1 cellular context compared by ENCODE assay signal in genomic region chr7:25125137-25125946, GRCh38.
TF ChIP-seq lines count a peak whose summit lies in the region.

CYCS (minus strand) TSS chr7:25125260; CDS start chr7:25124119, 1,141 bp downstream.

TF ChIP-seq in HepG2, 621 proteins besides CTCF, POLR2A, EP300 and RAD21 (continued from another document and continues in another):
- TF ChIP-seq ZNF142 (CRISPR knock-in tag; IDR thresholded peaks at IDR 0.05), result no peak
- peak; percentile 60 for TF ChIP-seq TFE3 (CRISPR knock-in tag; IDR thresholded peaks at IDR 0.05)
- no peak for TF ChIP-seq TRIM22 (IDR thresholded peaks at IDR 0.05)
- peak; percentile 94 for TF ChIP-seq TAF1 (CRISPR knock-in tag; IDR thresholded peaks at IDR 0.05)
- TF ChIP-seq E2F1 (CRISPR knock-in tag; IDR thresholded peaks at IDR 0.05), result peak; percentile 99
- peak; percentile 99 for TF ChIP-seq YEATS2 (CRISPR knock-in tag; IDR thresholded peaks at IDR 0.05; ENCODE audit: borderline replicate concordance)
- TF ChIP-seq ZBTB34 (CRISPR knock-in tag; IDR thresholded peaks at IDR 0.05), result peak; percentile 80
- peak; percentile 96 for TF ChIP-seq TBX2 (CRISPR knock-in tag; IDR thresholded peaks at IDR 0.05; ENCODE audit: borderline replicate concordance)
- TF ChIP-seq ZNF670 (CRISPR knock-in tag; IDR thresholded peaks at IDR 0.05; ENCODE audit: borderline replicate concordance), result 0 out of 2 replicates have a peak, but pooled peaks have one; percentile 58
- TF ChIP-seq SP4 (CRISPR knock-in tag; IDR thresholded peaks at IDR 0.05), result peak; percentile 77; the same call in 1 of the 2 replicates
- TF ChIP-seq GPN1 (CRISPR knock-in tag; IDR thresholded peaks at IDR 0.05; ENCODE audit: borderline replicate concordance), result no peak
- TF ChIP-seq FUBP1 (CRISPR knock-in tag; IDR thresholded peaks at IDR 0.05; ENCODE audit: borderline replicate concordance), result no peak
- TF ChIP-seq ATF1 (CRISPR knock-in tag; IDR thresholded peaks at IDR 0.05), result peak; percentile 99
- peak; percentile 70 for TF ChIP-seq ASH2L (IDR thresholded peaks at IDR 0.05; ENCODE audit: insufficient read length, low read depth, low read length)
- peak; percentile 100 for TF ChIP-seq DR1 (CRISPR knock-in tag; IDR thresholded peaks at IDR 0.05)
- peak; percentile 99 for TF ChIP-seq HMGXB3 (CRISPR knock-in tag; IDR thresholded peaks at IDR 0.05; ENCODE audit: borderline replicate concordance)
- TF ChIP-seq GATA4 (IDR thresholded peaks at IDR 0.05; ENCODE audit: borderline replicate concordance, low read depth), result peak; percentile 82
- peak; percentile 79 for TF ChIP-seq ZBTB39 (CRISPR knock-in tag; IDR thresholded peaks at IDR 0.05)
- no peak; the same call in none of the 2 replicates for TF ChIP-seq ARHGAP35 (CRISPR knock-in tag; IDR thresholded peaks at IDR 0.05; ENCODE audit: borderline replicate concordance)
- TF ChIP-seq THAP8 (CRISPR knock-in tag; IDR thresholded peaks at IDR 0.05; ENCODE audit: borderline replicate concordance), result no peak
- peak; percentile 45 for TF ChIP-seq AHDC1 (CRISPR knock-in tag; IDR thresholded peaks at IDR 0.05; ENCODE audit: borderline replicate concordance)
